ENCODE assay signal across 18 cellular contexts in genomic region chr16:4747906-4748681, GRCh38. TPM values are rescaled to one million over a fixed set of nuclear protein-coding genes. Genes with fewer than 3 reads are reported as not detected.
DNase-seq lines count a peak whose midpoint lies in the region; ATAC-seq and TF ChIP-seq lines count a peak whose summit lies in the region.
"Had no signal": no experiment of that assay in that cellular context is flagged by ENCODE, and none has a peak within 500 bp of the region (broad histone marks: within the 10 kb centered on the region; RNA-seq: fewer than 3 reads in every experiment).

No MANE protein-coding gene starts in this region.

- peaks cover 22% of the 10 kb centered on the region for H3K4me1 Mint-ChIP-seq in activated T-cell treated with anti-CD3 and anti-CD28 coated beads, Interleukin-2, amount 50 U/mL, for 24 hours (ENCODE audit: low read depth)
- peaks cover 33% of the 10 kb centered on the region for H3K4me1 Mint-ChIP-seq in activated naive CD8-positive, alpha-beta T cell treated with anti-CD3 and anti-CD28 coated beads for 36 hours

- H3K36me3 Mint-ChIP-seq in activated T-cell treated with anti-CD3 and anti-CD28 coated beads, Interleukin-2, amount 50 U/mL, for 24 hours (ENCODE audit: low read depth), result peaks cover 25% of the 10 kb centered on the region
- peaks cover 2% of the 10 kb centered on the region for H3K36me3 Mint-ChIP-seq in activated naive CD8-positive, alpha-beta T cell treated with anti-CD3 and anti-CD28 coated beads for 36 hours

- H3K4ac ChIP-seq in neuronal stem cell (ENCODE audit: low read length), result no peak overlapping the region

- ATAC-seq in GM19351 (IDR thresholded peaks at IDR 0.05; ENCODE audit: unreplicated experiment), result peak; percentile 50

- H2AFZ ChIP-seq in neuronal stem cell (ENCODE audit: low read length), result no peak overlapping the region
- H2AFZ ChIP-seq: GM23338 had no signal

- H3K27me3 Mint-ChIP-seq in activated T-cell treated with anti-CD3 and anti-CD28 coated beads, Interleukin-2, amount 50 U/mL, for 24 hours, result no peaks in the 10 kb centered on the region
- H3K27me3 Mint-ChIP-seq in activated naive CD8-positive, alpha-beta T cell treated with anti-CD3 and anti-CD28 coated beads for 36 hours, result no peaks in the 10 kb centered on the region
- H3K27me3 Mint-ChIP-seq: brain had no signal

- H3K4me2 ChIP-seq in neuronal stem cell (ENCODE audit: insufficient read depth, low read length, poor library complexity, severe bottlenecking), result no peak overlapping the region
- H3K4me2 ChIP-seq: GM23338 had no signal

- H3K23ac ChIP-seq in neuronal stem cell (ENCODE audit: low read depth, low read length, poor library complexity), result peak overlapping the region; percentile 30

- no peak for DNase-seq in activated T-cell treated with anti-CD3 and anti-CD28 coated beads, Interleukin-2, amount 50 U/mL, for 24 hours
- DNase-seq in activated T-cell treated with anti-CD3 and anti-CD28 coated beads, Interleukin-2, amount 50 U/mL, for 48 hours, result no peak
- DNase-seq in activated naive CD8-positive, alpha-beta T cell treated with anti-CD3 and anti-CD28 coated beads for 36 hours, result no peak
- DNase-seq in neuronal stem cell (ENCODE audit: low spot score), result no peak
- DNase-seq in GF-D8 (lab: John Stamatoyannopoulos, UW), result no peak
- DNase-seq in stimulated activated CD4-positive, alpha-beta T cell treated with anti-CD3 and anti-CD28 coated beads, Interleukin-4, amount 100 ng/mL, for 24 hours, result no peak
- DNase-seq in prostate gland (ENCODE audit: low spot score), result no peak
- DNase-seq: MV-4-11; NCI-H2081 treated with DMSO at 0.1 percent for 48 hours; NCI-H526 treated with DMSO at 0.1 percent for 48 hours; Peyer's patch; stimulated activated CD4-positive, alpha-beta T cell treated with anti-CD3 and anti-CD28 coated beads, Interleukin-15, amount 100 ng/mL, for 24 hours; tibial artery had no signal

- no peak overlapping the region for H3K14ac ChIP-seq in neuronal stem cell (ENCODE audit: low read length)

- no CpG with 5 or more reads among the region's 14 CpGs for WGBS in neuronal stem cell (ENCODE audit: extremely low coverage in 2 of 2, insufficient read length in 2 of 2, insufficient replicate concordance in 1 of 2), 2 donors
- WGBS in prostate gland, result 74% methylated on average over 14 of the region's 14 CpGs

- H3K27ac ChIP-seq in neuronal stem cell (replicated peaks; ENCODE audit: low read length) (no peak overlapping the region), prostate gland (no peak overlapping the region)
- H3K27ac ChIP-seq: tibial artery had no signal

- peak overlapping the region; percentile 12 for H3K9ac ChIP-seq in neuronal stem cell (ENCODE audit: low read depth, low read length, poor library complexity)

- no peaks in the 10 kb centered on the region for H3K79me1 ChIP-seq in neuronal stem cell (ENCODE audit: low read depth, low read length)

- peaks cover 0 to 7% of the 10 kb centered on the region in 2 donors for H3K4me1 ChIP-seq in neuronal stem cell (ENCODE audit: control insufficient read depth in 2 of 2, insufficient read depth in 1 of 2, low read depth in 1 of 2, low read length in 2 of 2)
- H3K4me1 ChIP-seq in prostate gland (replicated peaks), result no peaks in the 10 kb centered on the region

- H2BK5ac ChIP-seq in neuronal stem cell (ENCODE audit: low read length), result peak overlapping the region; percentile 49

- H4K91ac ChIP-seq in neuronal stem cell (ENCODE audit: low read depth, low read length, poor library complexity), result no peak overlapping the region

- no peak overlapping the region for H2BK12ac ChIP-seq in neuronal stem cell (ENCODE audit: low read length)

- no peak overlapping the region for H2BK120ac ChIP-seq in neuronal stem cell (ENCODE audit: low read depth, low read length)

- H3K27me3 ChIP-seq in neuronal stem cell (ENCODE audit: control insufficient read depth in 3 of 3, insufficient read depth in 3 of 3, low read depth in 1 of 3, low read length in 3 of 3) (no peaks in the 10 kb centered on the region), prostate gland (replicated peaks; ENCODE audit: insufficient read depth) (no peaks in the 10 kb centered on the region)
- H3K27me3 ChIP-seq: Peyer's patch had no signal

- H3K9me3 ChIP-seq in neuronal stem cell (replicated peaks in 1 of 2; ENCODE audit: control insufficient read depth in 2 of 2, insufficient read depth in 1 of 2, low read depth in 1 of 2, low read length in 2 of 2) (no peaks in the 10 kb centered on the region), prostate gland (no peaks in the 10 kb centered on the region)
- H3K9me3 ChIP-seq: Peyer's patch, tibial artery had no signal

- peaks cover 16 to 29% of the 10 kb centered on the region in 2 donors for H3K36me3 ChIP-seq in neuronal stem cell (replicated peaks in 1 of 2; ENCODE audit: control insufficient read depth in 2 of 2, insufficient read depth in 2 of 2, low read length in 2 of 2)
- peaks cover 10 to 19% of the 10 kb centered on the region in 2 donors for H3K36me3 ChIP-seq in prostate gland

- H2AK5ac ChIP-seq in neuronal stem cell (ENCODE audit: low read depth, low read length), result peak overlapping the region; percentile 69

- H4K8ac ChIP-seq in neuronal stem cell (ENCODE audit: low read depth, low read length), result no peak overlapping the region

- H3K4me3 Mint-ChIP-seq in activated T-cell treated with anti-CD3 and anti-CD28 coated beads, Interleukin-2, amount 50 U/mL, for 24 hours, result no peak overlapping the region
- peak overlapping the region; percentile 35 for H3K4me3 Mint-ChIP-seq in activated naive CD8-positive, alpha-beta T cell treated with anti-CD3 and anti-CD28 coated beads for 36 hours
- H3K4me3 Mint-ChIP-seq: brain, GM23338 had no signal

- intact Hi-C loops in prostate gland (cut with DNase I), result no loop called here

- no peak for TF ChIP-seq POLR2A in prostate gland (IDR thresholded peaks at IDR 0.05)

- H3K9me3 Mint-ChIP-seq in activated T-cell treated with anti-CD3 and anti-CD28 coated beads, Interleukin-2, amount 50 U/mL, for 24 hours, result no peaks in the 10 kb centered on the region
- no peaks in the 10 kb centered on the region for H3K9me3 Mint-ChIP-seq in activated naive CD8-positive, alpha-beta T cell treated with anti-CD3 and anti-CD28 coated beads for 36 hours
- H3K9me3 Mint-ChIP-seq: brain, GM23338 had no signal

- H3K18ac ChIP-seq in neuronal stem cell (ENCODE audit: low read length), result no peak overlapping the region

- H3K27ac Mint-ChIP-seq in activated T-cell treated with anti-CD3 and anti-CD28 coated beads, Interleukin-2, amount 50 U/mL, for 24 hours, result peak overlapping the region; percentile 83
- H3K27ac Mint-ChIP-seq in activated naive CD8-positive, alpha-beta T cell treated with anti-CD3 and anti-CD28 coated beads for 36 hours, result peak overlapping the region; percentile 88
- H3K27ac Mint-ChIP-seq: GM23338 had no signal

- no peak for TF ChIP-seq CTCF in prostate gland (IDR thresholded peaks at IDR 0.05)

- H2BK15ac ChIP-seq in neuronal stem cell (ENCODE audit: low read length), result no peak overlapping the region

- H3K4me3 ChIP-seq in neuronal stem cell (ENCODE audit: low read length in 2 of 2) (no peak overlapping the region), prostate gland (no peak overlapping the region)
- H3K4me3 ChIP-seq: GM23338, Peyer's patch, tibial artery had no signal

RNA-seq across cellular contexts. Expression of gene DNAAF8, which starts 13.8 kb away (rescaled TPM):
- under 1 TPM; 0.10 to 0.62 TPM for total RNA-seq in activated naive CD8-positive, alpha-beta T cell treated with anti-CD3 and anti-CD28 coated beads for 36 hours
- polyA plus RNA-seq in neuronal stem cell (2013, experiment 1 of 2), result 0.29 TPM
- 0.17 TPM for polyA plus RNA-seq in neuronal stem cell (2013, experiment 2 of 2)
- 10 to 100 TPM in 1 of 2 donors, 1 to 10 TPM in 1; 7.1 to 21.9 TPM for total RNA-seq in prostate gland
- total RNA-seq: Peyer's patch had no signal

RNA-seq across cellular contexts. Expression of gene ANKS3, which starts 14.0 kb away (rescaled TPM):
- 10 to 100 TPM; 12.1 to 16.1 TPM for total RNA-seq in activated naive CD8-positive, alpha-beta T cell treated with anti-CD3 and anti-CD28 coated beads for 36 hours
- 10.9 TPM for polyA plus RNA-seq in neuronal stem cell (2013, experiment 1 of 2)
- 11.0 TPM for polyA plus RNA-seq in neuronal stem cell (2013, experiment 2 of 2)
- 10 to 100 TPM; 19.1 to 42.9 TPM for total RNA-seq in prostate gland

RNA-seq across cellular contexts. Expression of gene ZNF500, which starts 18.9 kb away (rescaled TPM):
- total RNA-seq in activated naive CD8-positive, alpha-beta T cell treated with anti-CD3 and anti-CD28 coated beads for 36 hours, result 1 to 10 TPM; 7.5 to 9.3 TPM
- polyA plus RNA-seq in neuronal stem cell (2013, experiment 1 of 2), result 5.5 TPM
- 5.4 TPM for polyA plus RNA-seq in neuronal stem cell (2013, experiment 2 of 2)
- total RNA-seq in prostate gland, result 10 to 100 TPM; 29.2 to 33.8 TPM

RNA-seq across cellular contexts. Expression of gene SEPTIN12, which starts 40.1 kb away (rescaled TPM):
- not detected for total RNA-seq in activated naive CD8-positive, alpha-beta T cell treated with anti-CD3 and anti-CD28 coated beads for 36 hours
- 0.81 TPM for polyA plus RNA-seq in neuronal stem cell (2013, experiment 1 of 2)
- 0.47 TPM for polyA plus RNA-seq in neuronal stem cell (2013, experiment 2 of 2)
- total RNA-seq in prostate gland, result 10 to 100 TPM in 1 of 2 donors, not detected in 1; 10.8 TPM
- total RNA-seq: GM23338, Peyer's patch, posterior vena cava had no signal
- polyA plus RNA-seq: AG04450, GM23338 had no signal

RNA-seq across cellular contexts. Expression of gene SMIM22, which starts 47.1 kb away (rescaled TPM):
- not detected for total RNA-seq in activated naive CD8-positive, alpha-beta T cell treated with anti-CD3 and anti-CD28 coated beads for 36 hours
- not detected for polyA plus RNA-seq in neuronal stem cell (2013, experiment 1 of 2)
- polyA plus RNA-seq in neuronal stem cell (2013, experiment 2 of 2), result not detected
- 10 to 100 TPM in 1 of 2 donors, 1 to 10 TPM in 1; 5.6 to 29.0 TPM for total RNA-seq in prostate gland
- total RNA-seq: GM23338, posterior vena cava had no signal
- polyA plus RNA-seq: AG04450 had no signal

Comparison
In these comparisons a context has a peak if more than half of its experiments do, and no peak if none do; other contexts are left out.
1. RNA of gene DNAAF8, which starts 13.8 kb away (total RNA-seq): 7.1 to 21.9 TPM in prostate gland; 0.10 to 0.62 TPM in activated naive CD8-positive, alpha-beta T cell treated with anti-CD3 and anti-CD28 coated beads for 36 hours; every median in the first group is over 4 times any median in the second.